Comparison of ENCODE assay signal across 13 cellular contexts in genomic region chr11:45158210-45158644, GRCh38. TPM values are rescaled to one million over a fixed set of nuclear protein-coding genes. Genes with fewer than 3 reads are reported as not detected.
DNase-seq lines count a peak whose midpoint lies in the region; ATAC-seq and TF ChIP-seq lines count a peak whose summit lies in the region.
"Had no signal": no experiment of that assay in that cellular context is flagged by ENCODE, and none has a peak within 500 bp of the region (broad histone marks: within the 10 kb centered on the region; RNA-seq: fewer than 3 reads in every experiment).

No MANE protein-coding gene starts in this region.

- H3K9ac ChIP-seq in endodermal cell (ENCODE audit: extremely low read depth, low read length, poor library complexity, severe bottlenecking), result no peak overlapping the region

- 76 to 80% methylated on average over 5 of the region's 5 CpGs for WGBS in endodermal cell (ENCODE audit: insufficient coverage in 1 of 2, insufficient read length in 1 of 2), 2 experiments

- H3K36me3 Mint-ChIP-seq in endodermal cell (ENCODE audit: low read depth), result peaks cover 4% of the 10 kb centered on the region
- H3K36me3 Mint-ChIP-seq in stimulated activated memory B cell treated with anti-CD40 and anti-IgM and Interleukin-4, amounts not matched to agents 10 μg/mL and 1 μg/mL and 100 μg/mL, for 72 hours, result peaks cover 15% of the 10 kb centered on the region

- no peaks in the 10 kb centered on the region for H3K36me3 ChIP-seq in endodermal cell (ENCODE audit: control insufficient read depth, insufficient read depth, low read length)

- H3K4me1 ChIP-seq in endodermal cell (ENCODE audit: control insufficient read depth, insufficient read depth, low read length), result no peaks in the 10 kb centered on the region

- H3K27me3 Mint-ChIP-seq in endodermal cell (ENCODE audit: insufficient read depth), result no peaks in the 10 kb centered on the region
- H3K27me3 Mint-ChIP-seq in stimulated activated memory B cell treated with anti-CD40 and anti-IgM and Interleukin-4, amounts not matched to agents 10 μg/mL and 1 μg/mL and 100 μg/mL, for 72 hours, result no peaks in the 10 kb centered on the region
- H3K27me3 Mint-ChIP-seq: IgD-negative memory B cell had no signal

- peak overlapping the region; percentile 61 for H3K27ac Mint-ChIP-seq in endodermal cell
- no peak overlapping the region for H3K27ac Mint-ChIP-seq in stimulated activated memory B cell treated with anti-CD40 and anti-IgM and Interleukin-4, amounts not matched to agents 10 μg/mL and 1 μg/mL and 100 μg/mL, for 72 hours
- H3K27ac Mint-ChIP-seq: CD14-positive monocyte, IgD-negative memory B cell had no signal

- TF ChIP-seq CTCF in endodermal cell (conservative IDR thresholded peaks at IDR 0.05), result no peak

- H3K9me3 ChIP-seq in endodermal cell (ENCODE audit: control insufficient read depth, low read length), result no peaks in the 10 kb centered on the region

- H3K27ac ChIP-seq in endodermal cell (ENCODE audit: low read depth, low read length), result peak overlapping the region; percentile 53

- H3K27me3 ChIP-seq in endodermal cell (ENCODE audit: control insufficient read depth, insufficient read depth, low read length, poor library complexity, severe bottlenecking), result no peaks in the 10 kb centered on the region

- H3K4me3 Mint-ChIP-seq in endodermal cell, result no peak overlapping the region
- H3K4me3 Mint-ChIP-seq in stimulated activated memory B cell treated with anti-CD40 and anti-IgM and Interleukin-4, amounts not matched to agents 10 μg/mL and 1 μg/mL and 100 μg/mL, for 72 hours, result no peak overlapping the region
- H3K4me3 Mint-ChIP-seq: CD14-positive monocyte, IgD-negative memory B cell had no signal

- peak; percentile 5 for ATAC-seq in stimulated activated memory B cell treated with anti-CD40 and anti-IgM and Interleukin-4, amounts not matched to agents 10 μg/mL and 1 μg/mL and 100 μg/mL, for 72 hours
- no peak for ATAC-seq in HG02763 (IDR thresholded peaks at IDR 0.05; ENCODE audit: unreplicated experiment)

- H3K4me1 Mint-ChIP-seq in endodermal cell, result peaks cover 3% of the 10 kb centered on the region
- H3K4me1 Mint-ChIP-seq in stimulated activated memory B cell treated with anti-CD40 and anti-IgM and Interleukin-4, amounts not matched to agents 10 μg/mL and 1 μg/mL and 100 μg/mL, for 72 hours, result peaks cover 69% of the 10 kb centered on the region

- DNase-seq in NCI-H446 treated with DMSO at 0.1 percent for 48 hours (lab: John Stamatoyannopoulos, UW) (peak; percentile 27), endodermal cell (peak; percentile 51), mesenteric fat pad (ENCODE audit: low spot score) (peak; percentile 76), SW 1271 (lab: John Stamatoyannopoulos, UW) (no peak), globus pallidus (ENCODE audit: low spot score) (no peak)
- DNase-seq in activated CD4-positive, CD25-positive, alpha-beta regulatory T cell (lab: John Stamatoyannopoulos, UW), result no peak
- DNase-seq: effector memory CD4-positive, alpha-beta T cell; NCI-H2171 treated with DMSO at 0.1 percent for 48 hours; small intestine had no signal

- no peaks in the 10 kb centered on the region for H3K9me3 Mint-ChIP-seq in endodermal cell
- no peaks in the 10 kb centered on the region for H3K9me3 Mint-ChIP-seq in stimulated activated memory B cell treated with anti-CD40 and anti-IgM and Interleukin-4, amounts not matched to agents 10 μg/mL and 1 μg/mL and 100 μg/mL, for 72 hours
- H3K9me3 Mint-ChIP-seq: CD14-positive monocyte, IgD-negative memory B cell had no signal

- H3K4me3 ChIP-seq in endodermal cell (ENCODE audit: low read length), result no peak overlapping the region

RNA-seq across cellular contexts. Expression of gene PRDM11, which starts 11.8 kb away (rescaled TPM):
- total RNA-seq in endodermal cell (10 to 100 TPM; 10.4 to 15.2 TPM), mesenteric fat pad (11.2 TPM)
- 3.8 TPM for polyA plus RNA-seq in endodermal cell (2013, experiment 1 of 2)
- 3.9 TPM for polyA plus RNA-seq in endodermal cell (2013, experiment 2 of 2)

Comparison
In these comparisons a context has a peak if more than half of its experiments do, and no peak if none do; other contexts are left out.
1. DNase-seq: peak in NCI-H446 treated with DMSO at 0.1 percent for 48 hours (single experiment), endodermal cell (single experiment) and mesenteric fat pad (single experiment); none in SW 1271 (0 of 2), activated CD4-positive, CD25-positive, alpha-beta regulatory T cell (0 of 4) and globus pallidus (single experiment).